In the genomic region with DNA sequence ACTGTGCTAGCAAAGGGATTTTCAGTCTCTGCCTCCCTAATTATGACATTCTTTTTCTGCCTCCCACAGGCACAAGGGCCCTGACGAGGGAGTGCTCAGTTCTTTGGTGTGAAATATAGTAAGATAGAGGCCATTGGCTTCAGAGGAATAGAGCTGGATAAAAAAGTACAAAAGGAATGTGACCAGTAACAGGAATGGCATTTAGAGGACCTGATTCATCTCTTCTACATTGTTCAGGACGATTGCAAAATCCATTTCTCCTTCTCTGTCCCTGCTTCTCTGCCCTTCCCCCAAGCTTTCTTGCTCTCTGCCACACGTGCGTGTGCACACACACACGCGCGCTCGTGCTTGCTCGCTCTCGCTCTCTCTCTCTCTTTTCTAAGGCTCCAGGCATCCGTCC, we compare ENCODE assay signal across 11 cellular contexts.
DNase-seq lines count a peak whose midpoint lies in the region; ATAC-seq and TF ChIP-seq lines count a peak whose summit lies in the region.
"Had no signal": no experiment of that assay in that cellular context is flagged by ENCODE, and none has a peak within 500 bp of the region (broad histone marks: within the 10 kb centered on the region; RNA-seq: fewer than 3 reads in every experiment).

No MANE protein-coding gene starts in this region.

- DNase-seq in GM04504 (ENCODE audit: low read depth) (peak; percentile 74), RWPE2 (ENCODE audit: low spot score) (no peak), fibroblast of gingiva (ENCODE audit: low read depth) (peak; percentile 88), renal cortical epithelial cell (ENCODE audit: low read depth) (peak; percentile 98), G401 (ENCODE audit: low spot score) (no peak), NCI-H128 (lab: John Stamatoyannopoulos, UW; ENCODE audit: unreplicated experiment) (no peak), hypothalamus (lab: John Stamatoyannopoulos, UW) (no peak)
- DNase-seq: DND-41, transverse colon had no signal

- H3K27ac ChIP-seq in RWPE2 (ENCODE audit: poor library complexity, severe bottlenecking): peak overlapping the region; percentile 70
- H3K27ac ChIP-seq: coronary artery, transverse colon had no signal

- no peaks in the 10 kb centered on the region for H3K36me3 ChIP-seq in RWPE2 (ENCODE audit: low read depth)
- H3K36me3 ChIP-seq: transverse colon had no signal

- ATAC-seq in RWPE2 (ENCODE audit: low read depth) (peak; percentile 100), GM18520 (IDR thresholded peaks at IDR 0.05; ENCODE audit: unreplicated experiment) (no peak)

- H3K9me3 ChIP-seq in RWPE2 (ENCODE audit: severe bottlenecking): no peaks in the 10 kb centered on the region
- H3K9me3 ChIP-seq: transverse colon had no signal

- TF ChIP-seq CTCF in RWPE2 (IDR thresholded peaks at IDR 0.05; ENCODE audit: poor library complexity, severe bottlenecking): no peak

- no peak overlapping the region for H3K4me3 ChIP-seq in RWPE2 (ENCODE audit: severe bottlenecking)
- H3K4me3 ChIP-seq: coronary artery, transverse colon had no signal

- H3K27me3 ChIP-seq in RWPE2 (ENCODE audit: insufficient read depth, poor library complexity, severe bottlenecking): no peaks in the 10 kb centered on the region
- H3K27me3 ChIP-seq: transverse colon had no signal

- in situ Hi-C loops in G401 (cut with HindIII; ENCODE audit: low sequenced_read_pairs): no loop called here

- H3K4me1 ChIP-seq in RWPE2 (ENCODE audit: insufficient read depth, poor library complexity, severe bottlenecking): peaks cover 10% of the 10 kb centered on the region
- H3K4me1 ChIP-seq: transverse colon had no signal

Comparison
In these comparisons a context has a peak if more than half of its experiments do, and no peak if none do; other contexts are left out.
1. DNase-seq: peak in GM04504 (single experiment), fibroblast of gingiva (single experiment) and renal cortical epithelial cell (single experiment); none in RWPE2 (single experiment), G401 (single experiment), NCI-H128 (single experiment) and hypothalamus (0 of 51).